In genomic region chr2:74079522-74080341, GRCh38 we compare ENCODE assay signal across 1 cellular context.
TF ChIP-seq lines count a peak whose summit lies in the region.

No MANE protein-coding gene starts in this region.

TF ChIP-seq in GM12878, 131 proteins besides CTCF, POLR2A, EP300 and RAD21 (continued from another document and continues in another):
- peak; percentile 94 to 98 for TF ChIP-seq SRF (IDR thresholded peaks at IDR 0.05; ENCODE audit: low read depth in 2 of 2, low read length in 2 of 2)
- TF ChIP-seq STAT1 (conservative IDR thresholded peaks at IDR 0.05): no peak
- TF ChIP-seq RUNX3 (IDR thresholded peaks at IDR 0.05; ENCODE audit: low read length): peak; percentile 65
- TF ChIP-seq TCF7 (IDR thresholded peaks at IDR 0.05; ENCODE audit: borderline replicate concordance): no peak; the same call in 1 of the 2 replicates
- TF ChIP-seq RFX5 (IDR thresholded peaks at IDR 0.05; ENCODE audit: low read depth, low read length): no peak
- TF ChIP-seq, protein P1, sequence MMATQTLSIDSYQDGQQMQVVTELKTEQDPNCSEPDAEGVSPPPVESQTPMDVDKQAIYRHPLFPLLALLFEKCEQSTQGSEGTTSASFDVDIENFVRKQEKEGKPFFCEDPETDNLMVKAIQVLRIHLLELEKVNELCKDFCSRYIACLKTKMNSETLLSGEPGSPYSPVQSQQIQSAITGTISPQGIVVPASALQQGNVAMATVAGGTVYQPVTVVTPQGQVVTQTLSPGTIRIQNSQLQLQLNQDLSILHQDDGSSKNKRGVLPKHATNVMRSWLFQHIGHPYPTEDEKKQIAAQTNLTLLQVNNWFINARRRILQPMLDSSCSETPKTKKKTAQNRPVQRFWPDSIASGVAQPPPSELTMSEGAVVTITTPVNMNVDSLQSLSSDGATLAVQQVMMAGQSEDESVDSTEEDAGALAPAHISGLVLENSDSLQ (IDR thresholded peaks at IDR 0.05): peak; percentile 41; the same call in 1 of the 2 replicates
- peak; percentile 88 for TF ChIP-seq IKZF1 (conservative IDR thresholded peaks at IDR 0.05)
- no peak; the same call in 1 of the 2 replicates for TF ChIP-seq JUND (IDR thresholded peaks at IDR 0.05; ENCODE audit: low read depth, low read length)
- TF ChIP-seq HDGF (IDR thresholded peaks at IDR 0.05): no peak
- no peak; the same call in 1 of the 2 replicates for TF ChIP-seq ZBED1 (IDR thresholded peaks at IDR 0.05; ENCODE audit: borderline replicate concordance)
- TF ChIP-seq EZH2 (IDR thresholded peaks at IDR 0.05; ENCODE audit: borderline replicate concordance, control insufficient read depth, low read depth, low read length): no peak
- TF ChIP-seq RCOR1 (conservative IDR thresholded peaks at IDR 0.05; ENCODE audit: low read depth, low read length): no peak
- TF ChIP-seq, protein P2, sequence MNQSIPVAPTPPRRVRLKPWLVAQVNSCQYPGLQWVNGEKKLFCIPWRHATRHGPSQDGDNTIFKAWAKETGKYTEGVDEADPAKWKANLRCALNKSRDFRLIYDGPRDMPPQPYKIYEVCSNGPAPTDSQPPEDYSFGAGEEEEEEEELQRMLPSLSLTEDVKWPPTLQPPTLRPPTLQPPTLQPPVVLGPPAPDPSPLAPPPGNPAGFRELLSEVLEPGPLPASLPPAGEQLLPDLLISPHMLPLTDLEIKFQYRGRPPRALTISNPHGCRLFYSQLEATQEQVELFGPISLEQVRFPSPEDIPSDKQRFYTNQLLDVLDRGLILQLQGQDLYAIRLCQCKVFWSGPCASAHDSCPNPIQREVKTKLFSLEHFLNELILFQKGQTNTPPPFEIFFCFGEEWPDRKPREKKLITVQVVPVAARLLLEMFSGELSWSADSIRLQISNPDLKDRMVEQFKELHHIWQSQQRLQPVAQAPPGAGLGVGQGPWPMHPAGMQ (IDR thresholded peaks at IDR 0.05; ENCODE audit: borderline replicate concordance): no peak
- TF ChIP-seq BCL11A (IDR thresholded peaks at IDR 0.05; ENCODE audit: low read depth, low read length): peak; percentile 67
- TF ChIP-seq FOXM1 (IDR thresholded peaks at IDR 0.05; ENCODE audit: low read depth, low read length): peak; percentile 49; the same call in 1 of the 2 replicates
- TF ChIP-seq POLR2AphosphoS5 (IDR thresholded peaks at IDR 0.05; ENCODE audit: low read length): no peak
- TF ChIP-seq SIX5 (IDR thresholded peaks at IDR 0.05; ENCODE audit: low read depth, low read length, severe bottlenecking): no peak
- TF ChIP-seq HDAC2 (IDR thresholded peaks at IDR 0.05): no peak
- no peak for TF ChIP-seq BCLAF1 (IDR thresholded peaks at IDR 0.05)
- TF ChIP-seq YBX1 (IDR thresholded peaks at IDR 0.05): no peak
- TF ChIP-seq POLR2AphosphoS2 (IDR thresholded peaks at IDR 0.05; ENCODE audit: low read depth, low read length): no peak
- no peak for TF ChIP-seq ASH2L (IDR thresholded peaks at IDR 0.05; ENCODE audit: borderline replicate concordance, low read depth)
- TF ChIP-seq EED (IDR thresholded peaks at IDR 0.05; ENCODE audit: low read depth): peak; percentile 92
- peak; percentile 45; the same call in 1 of the 2 replicates for TF ChIP-seq CBFB (IDR thresholded peaks at IDR 0.05; ENCODE audit: low read depth)
- TF ChIP-seq E2F8 (IDR thresholded peaks at IDR 0.05; ENCODE audit: low read depth, partially characterized antibody): no peak
- no peak for TF ChIP-seq KLF5 (IDR thresholded peaks at IDR 0.05; ENCODE audit: partially characterized antibody)
- TF ChIP-seq HDAC6 (IDR thresholded peaks at IDR 0.05; ENCODE audit: unreplicated experiment): no peak
- TF ChIP-seq IRF4 (IDR thresholded peaks at IDR 0.05; ENCODE audit: low read depth, low read length): peak; percentile 81
- TF ChIP-seq BCL3 (IDR thresholded peaks at IDR 0.05; ENCODE audit: borderline replicate concordance, insufficient read depth, low read depth, low read length, poor library complexity, severe bottlenecking): peak; percentile 50
- no peak for TF ChIP-seq PAX8 (IDR thresholded peaks at IDR 0.05)
- TF ChIP-seq CHD4 (IDR thresholded peaks at IDR 0.05): no peak
- TF ChIP-seq TBL1XR1 (IDR thresholded peaks at IDR 0.05; ENCODE audit: low read depth, low read length): 0 out of 2 replicates have a peak, but pooled peaks have one; percentile 15
- TF ChIP-seq, protein P3, sequence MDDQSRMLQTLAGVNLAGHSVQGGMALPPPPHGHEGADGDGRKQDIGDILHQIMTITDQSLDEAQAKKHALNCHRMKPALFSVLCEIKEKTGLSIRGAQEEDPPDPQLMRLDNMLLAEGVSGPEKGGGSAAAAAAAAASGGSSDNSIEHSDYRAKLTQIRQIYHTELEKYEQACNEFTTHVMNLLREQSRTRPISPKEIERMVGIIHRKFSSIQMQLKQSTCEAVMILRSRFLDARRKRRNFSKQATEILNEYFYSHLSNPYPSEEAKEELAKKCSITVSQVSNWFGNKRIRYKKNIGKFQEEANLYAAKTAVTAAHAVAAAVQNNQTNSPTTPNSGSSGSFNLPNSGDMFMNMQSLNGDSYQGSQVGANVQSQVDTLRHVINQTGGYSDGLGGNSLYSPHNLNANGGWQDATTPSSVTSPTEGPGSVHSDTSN (IDR thresholded peaks at IDR 0.05; ENCODE audit: insufficient replicate concordance, low read depth, low read length): peak; percentile 17
- TF ChIP-seq PML (IDR thresholded peaks at IDR 0.05; ENCODE audit: low read length): no peak
- peak; percentile 18 for TF ChIP-seq SP1 (IDR thresholded peaks at IDR 0.05; ENCODE audit: low read depth, low read length)
- TF ChIP-seq ZNF217 (IDR thresholded peaks at IDR 0.05): no peak; the same call in 1 of the 2 replicates
- 0 out of 2 replicates have a peak, but pooled peaks have one; percentile 65 for TF ChIP-seq MLLT1 (IDR thresholded peaks at IDR 0.05)
- TF ChIP-seq GABPA (IDR thresholded peaks at IDR 0.05; ENCODE audit: low read depth): 0 out of 2 replicates have a peak, but pooled peaks have one; percentile 37
- TF ChIP-seq ZZZ3 (IDR thresholded peaks at IDR 0.05; ENCODE audit: control insufficient read depth, insufficient read length, low read depth): no peak
- peak; percentile 98 for TF ChIP-seq MEF2A (IDR thresholded peaks at IDR 0.05; ENCODE audit: insufficient read depth, low read depth, low read length)
- TF ChIP-seq RELB (IDR thresholded peaks at IDR 0.05; ENCODE audit: low read depth): peak; percentile 57; the same call in 1 of the 2 replicates
- TF ChIP-seq POU2F2 (IDR thresholded peaks at IDR 0.05; ENCODE audit: borderline replicate concordance, low read depth, low read length): no peak
- TF ChIP-seq ATF7 (IDR thresholded peaks at IDR 0.05; ENCODE audit: low read depth): peak; percentile 78
- no peak for TF ChIP-seq HSF1 (IDR thresholded peaks at IDR 0.05; ENCODE audit: low read depth, low read length)
- TF ChIP-seq NR2F1 (conservative IDR thresholded peaks at IDR 0.05): peak; percentile 69
- TF ChIP-seq SMARCA5 (IDR thresholded peaks at IDR 0.05): peak; percentile 87
